Comparison of ENCODE assay signal across 20 cellular contexts in the genomic region with DNA sequence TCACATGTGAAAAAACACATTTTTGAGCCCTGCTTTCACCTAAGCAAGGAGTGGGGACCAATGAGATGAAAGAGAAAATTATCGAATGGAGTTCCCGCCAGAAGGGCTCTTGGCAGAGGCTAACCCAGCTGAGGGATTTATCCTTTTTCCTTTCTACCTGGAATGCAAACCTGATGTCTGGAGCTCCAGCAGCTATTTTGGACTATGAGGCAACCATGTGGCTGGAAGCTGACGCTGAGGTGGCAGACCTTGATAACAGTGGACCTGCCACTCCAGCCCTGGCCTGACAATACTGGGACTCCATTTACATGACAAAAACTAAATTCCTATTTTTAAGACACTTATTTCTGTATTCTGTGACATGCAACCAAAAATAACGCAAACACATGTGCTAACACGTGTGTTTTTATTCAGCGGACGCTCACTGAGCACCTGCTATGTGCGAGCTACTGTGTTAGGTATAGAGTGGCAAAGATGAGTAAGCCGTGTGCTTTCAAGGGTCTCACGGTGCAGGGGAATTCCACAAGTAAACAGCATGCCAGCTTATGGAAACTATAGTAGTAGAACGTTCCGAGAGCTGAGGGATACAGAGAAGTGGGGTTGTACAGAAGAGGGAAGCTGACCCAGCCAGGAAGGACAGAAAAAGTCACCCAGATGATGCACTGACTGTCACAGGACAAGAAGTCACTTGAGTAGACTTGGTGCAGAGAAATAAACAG. TPM values are rescaled to one million over a fixed set of nuclear protein-coding genes. Genes with fewer than 3 reads are reported as not detected.
A peak's percentile ranks its signal among the peaks of the same experiment; 100 is the strongest.
DNase-seq lines count a peak whose midpoint lies in the region; ATAC-seq, FAIRE-seq and TF ChIP-seq lines count a peak whose summit lies in the region.
"Had no signal": no experiment of that assay in that cellular context is flagged by ENCODE, and none has a peak within 500 bp of the region (broad histone marks: within the 10 kb centered on the region; RNA-seq: fewer than 3 reads in every experiment).

No MANE protein-coding gene starts in this region.

- H4K20me1 ChIP-seq in H9 (ENCODE audit: control insufficient read depth, insufficient read depth, insufficient read length) = no peaks in the 10 kb centered on the region

- no peak overlapping the region for H4K91ac ChIP-seq in H9 (ENCODE audit: insufficient read length, low read depth, low read length)

- H2BK5ac ChIP-seq in H9 (ENCODE audit: insufficient read length, low read length) = no peak overlapping the region

- peak overlapping the region; percentile 79 for H2AK5ac ChIP-seq in H9 (ENCODE audit: insufficient read length, low read length)

- FAIRE-seq in bronchial epithelial cell (lab: Jason Lieb, UNC) = peak; percentile 43
- FAIRE-seq: A549, GM19239 had no signal

- H3K27me3 ChIP-seq in H9 (ENCODE audit: insufficient read depth, low read length) (no peaks in the 10 kb centered on the region), bronchial epithelial cell (ENCODE audit: control insufficient read depth, insufficient read depth, low read length) (no peaks in the 10 kb centered on the region), aorta (ENCODE audit: control insufficient read depth in 1 of 2, insufficient read depth in 2 of 2, low read length in 1 of 2) (peaks cover 0 to 2% of the 10 kb centered on the region in 2 donors), H7 (ENCODE audit: control insufficient read depth, insufficient read depth, low read length) (no peaks in the 10 kb centered on the region)

- no peak overlapping the region for H3K9ac ChIP-seq in H9 (ENCODE audit: extremely low read depth, insufficient read length, low read length)

- peaks cover 19 to 21% of the 10 kb centered on the region in 2 experiments for H3K4me1 Mint-ChIP-seq in H9
- no peaks in the 10 kb centered on the region for H3K4me1 Mint-ChIP-seq in stimulated activated memory B cell treated with anti-CD40 and anti-IgM and Interleukin-4, amounts not matched to agents 10 μg/mL and 1 μg/mL and 100 μg/mL, for 72 hours
- H3K4me1 Mint-ChIP-seq: CD14-positive monocyte; CD8-positive, alpha-beta memory T cell had no signal

- H3K36me3 ChIP-seq in bronchial epithelial cell (ENCODE audit: control insufficient read depth, insufficient read depth, low read length) (no peaks in the 10 kb centered on the region), aorta (ENCODE audit: control insufficient read depth in 1 of 2, insufficient read depth in 2 of 2, low read length in 1 of 2) (no peaks in the 10 kb centered on the region), H7 (replicated peaks; ENCODE audit: control insufficient read depth, insufficient read depth, low read length) (no peaks in the 10 kb centered on the region)

- H2BK20ac ChIP-seq in H9 (ENCODE audit: low read depth, low read length, poor library complexity, severe bottlenecking) = no peak overlapping the region

- peak overlapping the region; percentile 54; the same call in 1 of the 2 replicates for H2BK15ac ChIP-seq in H9 (ENCODE audit: low read depth, low read length)

- WGBS in H9 (ENCODE audit: extremely low coverage, insufficient read length, low lambda C conversion rate) = no CpG with 5 or more reads among the region's 12 CpGs
- 90% methylated on average over 12 of the region's 12 CpGs for WGBS in aorta, 2 donors

- no peak overlapping the region for H3K27ac ChIP-seq in H9 (ENCODE audit: insufficient read length, low read depth, low read length)
- H3K27ac ChIP-seq in aorta (ENCODE audit: low read depth in 1 of 2, low read length in 2 of 2) = no peak overlapping the region
- H3K27ac ChIP-seq: A549 had no signal

- peak overlapping the region; percentile 76 for H2BK12ac ChIP-seq in H9 (ENCODE audit: insufficient read length, low read depth, low read length)

- H3K79me2 ChIP-seq in H9 (ENCODE audit: insufficient read depth, low read length) = no peaks in the 10 kb centered on the region

- DNase-seq in GM12865 (ENCODE audit: low read depth) (peak; percentile 86), H9 (no peak), bronchial epithelial cell (ENCODE audit: low read depth) (no peak), aorta (no peak), H7 (no peak), SKM-1 (lab: John Stamatoyannopoulos, UW; ENCODE audit: unreplicated experiment) (no peak)
- DNase-seq: Caco-2; CD8-positive, alpha-beta memory T cell; DND-41; GF-D8; GOT3; IMR-90; KG1 had no signal

- H3K9me3 Mint-ChIP-seq in H9 = peaks cover 12 to 17% of the 10 kb centered on the region in 2 experiments
- no peaks in the 10 kb centered on the region for H3K9me3 Mint-ChIP-seq in stimulated activated memory B cell treated with anti-CD40 and anti-IgM and Interleukin-4, amounts not matched to agents 10 μg/mL and 1 μg/mL and 100 μg/mL, for 72 hours

- H2AFZ ChIP-seq in H9 (ENCODE audit: low read length) = no peak overlapping the region

- TF ChIP-seq CTCF in GM12865 (IDR thresholded peaks at IDR 0.05; ENCODE audit: insufficient read depth, low read depth, low read length, missing control alignments) = no peak
- TF ChIP-seq CTCF in H9 (conservative IDR thresholded peaks at IDR 0.05) = no peak
- no peak for TF ChIP-seq CTCF in bronchial epithelial cell (IDR thresholded peaks at IDR 0.05; ENCODE audit: insufficient read depth, low read length, severe bottlenecking)

- no peaks in the 10 kb centered on the region for H3K9me3 ChIP-seq in H9 (ENCODE audit: control insufficient read depth, low read depth, low read length)
- H3K9me3 ChIP-seq in aorta (ENCODE audit: control insufficient read depth, low read length) = peaks cover 6% of the 10 kb centered on the region
- H3K9me3 ChIP-seq: A549, Caco-2 had no signal

- no peak overlapping the region for H3T11ph ChIP-seq in H9 (ENCODE audit: low read length)

- no peak overlapping the region for H4K5ac ChIP-seq in H9 (ENCODE audit: insufficient read length, low read depth, low read length)

- H3K27me3 Mint-ChIP-seq in H9 (ENCODE audit: low read depth) = peaks cover 4% of the 10 kb centered on the region
- peaks cover 27% of the 10 kb centered on the region for H3K27me3 Mint-ChIP-seq in stimulated activated memory B cell treated with anti-CD40 and anti-IgM and Interleukin-4, amounts not matched to agents 10 μg/mL and 1 μg/mL and 100 μg/mL, for 72 hours

- no peaks in the 10 kb centered on the region for H3K23me2 ChIP-seq in H9 (ENCODE audit: insufficient read length, low read depth, low read length, poor library complexity, severe bottlenecking)

- H3K4me3 Mint-ChIP-seq in H9 = no peak overlapping the region
- no peak overlapping the region for H3K4me3 Mint-ChIP-seq in stimulated activated memory B cell treated with anti-CD40 and anti-IgM and Interleukin-4, amounts not matched to agents 10 μg/mL and 1 μg/mL and 100 μg/mL, for 72 hours
- H3K4me3 Mint-ChIP-seq: CD14-positive monocyte; CD8-positive, alpha-beta memory T cell had no signal

- intact Hi-C loops in aorta (cut with DNase I) = no loop called here

- H3K4me3 ChIP-seq in GM12865 (ENCODE audit: low read depth, low read length) (0 out of 2 replicates have a peak overlapping the region, but pooled peaks have one; percentile 28), bronchial epithelial cell (ENCODE audit: low read depth, low read length) (no peak overlapping the region), aorta (ENCODE audit: low read length in 2 of 2) (no peak overlapping the region), H7 (ENCODE audit: insufficient read depth, low read depth, low read length) (no peak overlapping the region)
- H3K4me3 ChIP-seq: A549 had no signal

- no peak overlapping the region for H3K18ac ChIP-seq in H9 (ENCODE audit: insufficient read length, low read depth, low read length)

- no peak overlapping the region for H3K4me2 ChIP-seq in H9 (ENCODE audit: insufficient read depth, insufficient read length, low read length)
- H3K4me2 ChIP-seq: A549 had no signal

- H3K36me3 Mint-ChIP-seq in H9 (ENCODE audit: insufficient read depth in 1 of 3, low read depth in 3 of 3) = peaks cover 0 to 16% (median 11%) of the 10 kb centered on the region in 3 experiments; a peak in 5 of 7 replicates
- no peaks in the 10 kb centered on the region for H3K36me3 Mint-ChIP-seq in stimulated activated memory B cell treated with anti-CD40 and anti-IgM and Interleukin-4, amounts not matched to agents 10 μg/mL and 1 μg/mL and 100 μg/mL, for 72 hours
- H3K36me3 Mint-ChIP-seq: CD14-positive monocyte; CD8-positive, alpha-beta memory T cell had no signal

- H2BK120ac ChIP-seq in H9 (ENCODE audit: low read depth, low read length, poor library complexity, severe bottlenecking) = no peak overlapping the region

- H4K8ac ChIP-seq in H9 (replicated peaks; ENCODE audit: insufficient read length, low read depth, low read length) = peak overlapping the region; percentile 35

- H3K14ac ChIP-seq in H9 (ENCODE audit: insufficient read depth, low read length) = no peak overlapping the region

- H3K56ac ChIP-seq in H9 (ENCODE audit: insufficient read length, low read depth, low read length) = no peak overlapping the region

- no peak overlapping the region; a peak in 1 of 7 replicates for H3K27ac Mint-ChIP-seq in H9
- H3K27ac Mint-ChIP-seq in stimulated activated memory B cell treated with anti-CD40 and anti-IgM and Interleukin-4, amounts not matched to agents 10 μg/mL and 1 μg/mL and 100 μg/mL, for 72 hours = no peak overlapping the region
- H3K27ac Mint-ChIP-seq: CD14-positive monocyte; CD8-positive, alpha-beta memory T cell had no signal

- H3K79me1 ChIP-seq in H9 (ENCODE audit: insufficient read depth, low read depth, low read length, poor library complexity, severe bottlenecking) = no peaks in the 10 kb centered on the region

- peaks cover 7% of the 10 kb centered on the region; the same call in 1 of the 2 replicates for H3K4me1 ChIP-seq in H9 (ENCODE audit: insufficient read depth, low read length)
- H3K4me1 ChIP-seq in aorta (ENCODE audit: control insufficient read depth in 1 of 2, insufficient read depth in 2 of 2, low read length in 2 of 2) = no peaks in the 10 kb centered on the region
- H3K4me1 ChIP-seq: A549 had no signal

- no peak overlapping the region for H3K23ac ChIP-seq in H9 (ENCODE audit: insufficient read length, low read depth, low read length)

- peak; percentile 56 for ATAC-seq in stimulated activated memory B cell treated with anti-CD40 and anti-IgM and Interleukin-4, amounts not matched to agents 10 μg/mL and 1 μg/mL and 100 μg/mL, for 72 hours
- ATAC-seq in aorta (ENCODE audit: low FRiP score) = no peak
- ATAC-seq: A549, HCT116 had no signal

- H3K4ac ChIP-seq in H9 (ENCODE audit: low read depth, low read length) = no peak overlapping the region

RNA-seq across cellular contexts. Expression of a gene that starts 19.1 kb away (rescaled TPM):
- total RNA-seq in H9 (2021) (not detected in 2 replicates), bronchial epithelial cell (not detected in 2 replicates), aorta (not detected)
- polyA plus RNA-seq in aorta = 1 to 10 TPM in 1 of 2 donors, under 1 TPM in 1; 0.13 to 6.8 TPM
- not detected in 2 replicates for total RNA-seq in H7 (2014; rRNA removed; shearing (Covaris generic))
- total RNA-seq: CD8-positive, alpha-beta memory T cell; IMR-90 had no signal
- polyA plus RNA-seq: A549; AG04450; BJ; CD14-positive monocyte; CD8-positive, alpha-beta memory T cell; IMR-90 had no signal
